In the genomic region with DNA sequence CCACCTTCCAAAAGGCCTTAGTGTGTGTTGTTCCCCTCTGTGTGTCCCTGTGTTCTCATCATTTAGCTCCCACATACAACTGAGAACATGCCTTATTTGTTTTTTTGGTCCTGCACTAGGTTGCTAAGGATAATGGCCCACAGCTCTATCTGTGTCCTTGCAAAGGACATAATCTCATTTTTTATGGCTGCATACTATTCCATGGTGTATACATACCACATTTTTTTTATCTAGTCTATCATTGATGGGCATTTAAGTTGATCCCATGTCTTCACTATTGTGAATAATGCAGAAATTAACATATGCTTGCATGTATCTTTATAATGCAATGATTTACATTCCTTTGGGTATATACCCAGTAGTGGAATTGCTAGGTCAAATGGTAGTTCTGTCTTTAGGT, we compare ENCODE assay signal across 34 cellular contexts.
DNase-seq lines count a peak whose midpoint lies in the region; ATAC-seq, FAIRE-seq and TF ChIP-seq lines count a peak whose summit lies in the region.
"Had no signal": no experiment of that assay in that cellular context is flagged by ENCODE, and none has a peak within 500 bp of the region (broad histone marks: within the 10 kb centered on the region; RNA-seq: fewer than 3 reads in every experiment).

No MANE protein-coding gene starts in this region.

- H3K36me3 Mint-ChIP-seq in endodermal cell (ENCODE audit: low read depth) = peaks cover 2% of the 10 kb centered on the region
- H3K36me3 Mint-ChIP-seq: CD14-positive monocyte; CD4-positive, alpha-beta memory T cell; CD4-positive, CD25-positive, alpha-beta regulatory T cell; CD8-positive, alpha-beta memory T cell; CD8-positive, alpha-beta T cell had no signal

- no peaks in the 10 kb centered on the region for H4K20me1 ChIP-seq in SK-N-SH (ENCODE audit: insufficient read depth)
- H4K20me1 ChIP-seq in K562 (replicated peaks; ENCODE audit: control insufficient read depth, insufficient read depth, low read length) = no peaks in the 10 kb centered on the region
- H4K20me1 ChIP-seq: BLaER1; BLaER1 treated with 17β-estradiol and CSF1 and Interleukin-3, amounts not matched to agents 10 nM and 100 nM had no signal

- H3K4me2 ChIP-seq in SK-N-SH (no peak overlapping the region), K562 (ENCODE audit: insufficient read depth, low read length) (no peak overlapping the region)
- H3K4me2 ChIP-seq: A549; BLaER1; BLaER1 treated with 17β-estradiol and CSF1 and Interleukin-3, amounts not matched to agents 10 nM and 100 nM had no signal

- H3K9me2 ChIP-seq in SK-N-SH = no peaks in the 10 kb centered on the region

- H3K27ac ChIP-seq in SK-N-SH (ENCODE audit: low read depth in 2 of 2, low read length in 1 of 2) (no peak overlapping the region), K562 (ENCODE audit: extremely low read depth, low read depth, low read length) (no peak overlapping the region), endodermal cell (ENCODE audit: low read depth, low read length) (no peak overlapping the region)
- H3K27ac ChIP-seq: 22Rv1; A549; BLaER1; BLaER1 treated with 17β-estradiol and CSF1 and Interleukin-3, amounts not matched to agents 10 nM and 100 nM; C4-2B had no signal

- no peak overlapping the region for H2AFZ ChIP-seq in SK-N-SH (ENCODE audit: low read depth)
- no peak overlapping the region for H2AFZ ChIP-seq in K562 (ENCODE audit: low read depth, low read length)

- ATAC-seq in SK-N-SH treated with all-trans-retinoic acid at 6 μM for 48 hours = no peak
- ATAC-seq in K562 = no peak
- ATAC-seq: A549; CD8-positive, alpha-beta T cell had no signal

- no peak overlapping the region for H3K4me3 Mint-ChIP-seq in endodermal cell
- H3K4me3 Mint-ChIP-seq: B cell; CD14-positive monocyte; CD4-positive, alpha-beta memory T cell; CD4-positive, alpha-beta T cell; CD4-positive, CD25-positive, alpha-beta regulatory T cell; CD8-positive, alpha-beta memory T cell; CD8-positive, alpha-beta T cell had no signal

- TF ChIP-seq RAD21 in SK-N-SH (IDR thresholded peaks at IDR 0.05; ENCODE audit: low read length) = no peak
- no peak for TF ChIP-seq RAD21 in K562 (CRISPR knock-in tag; conservative IDR thresholded peaks at IDR 0.05 in 1 of 2, IDR thresholded peaks at IDR 0.05 in 1 of 2)

- TF ChIP-seq EP300 in SK-N-SH (IDR thresholded peaks at IDR 0.05; ENCODE audit: borderline replicate concordance in 1 of 2, low read depth in 1 of 2, low read length in 1 of 2) = no peak
- TF ChIP-seq EP300 in K562 (IDR thresholded peaks at IDR 0.05; ENCODE audit: low read length) = no peak

- no peaks in the 10 kb centered on the region for H3K27me3 Mint-ChIP-seq in endodermal cell (ENCODE audit: insufficient read depth)
- H3K27me3 Mint-ChIP-seq: B cell; CD4-positive, alpha-beta memory T cell; CD4-positive, alpha-beta T cell; CD4-positive, CD25-positive, alpha-beta regulatory T cell; CD8-positive, alpha-beta memory T cell had no signal

- H3K9me3 ChIP-seq in SK-N-SH = no peaks in the 10 kb centered on the region
- peaks cover 3% of the 10 kb centered on the region for H3K9me3 ChIP-seq in K562 (replicated peaks; ENCODE audit: control insufficient read depth, insufficient read depth, low read depth, low read length)
- peaks cover 13% of the 10 kb centered on the region for H3K9me3 ChIP-seq in endodermal cell (ENCODE audit: control insufficient read depth, low read length)
- H3K9me3 ChIP-seq: BE2C had no signal

- no peaks in the 10 kb centered on the region for H3K27me3 ChIP-seq in SK-N-SH (ENCODE audit: insufficient read depth)
- H3K27me3 ChIP-seq in K562 (ENCODE audit: control insufficient read depth in 2 of 2, insufficient read depth in 2 of 2, low read length in 2 of 2) = no peaks in the 10 kb centered on the region
- H3K27me3 ChIP-seq in endodermal cell (ENCODE audit: control insufficient read depth, insufficient read depth, low read length, poor library complexity, severe bottlenecking) = no peaks in the 10 kb centered on the region
- H3K27me3 ChIP-seq: BE2C; BLaER1; BLaER1 treated with 17β-estradiol and CSF1 and Interleukin-3, amounts not matched to agents 10 nM and 100 nM had no signal

- POLR2A ChIA-PET in SK-N-SH (lab: Yijun Ruan, JAX) = no interaction called here
- POLR2A ChIA-PET in K562 (lab: Yijun Ruan, JAX) = no interaction called here

- peaks cover 2% of the 10 kb centered on the region for H3K4me1 Mint-ChIP-seq in endodermal cell
- H3K4me1 Mint-ChIP-seq: CD14-positive monocyte; CD4-positive, alpha-beta memory T cell; CD4-positive, CD25-positive, alpha-beta regulatory T cell; CD8-positive, alpha-beta memory T cell had no signal

- H3K27ac Mint-ChIP-seq in endodermal cell = no peak overlapping the region
- H3K27ac Mint-ChIP-seq: B cell; CD14-positive monocyte; CD4-positive, alpha-beta memory T cell; CD4-positive, alpha-beta T cell; CD4-positive, CD25-positive, alpha-beta regulatory T cell; CD8-positive, alpha-beta memory T cell; CD8-positive, alpha-beta T cell had no signal

- in situ Hi-C loops in K562 (cut with MboI) = no loop called here

- BruUV-seq in K562 (replicated peaks; lab: Mats Ljungman, UMichigan) = no TSS peak

- no peak for FAIRE-seq in K562 (lab: Jason Lieb, UNC)
- FAIRE-seq: A204.1, A549, D721Med had no signal

- no peaks in the 10 kb centered on the region for H3K4me1 ChIP-seq in SK-N-SH (ENCODE audit: control insufficient read depth in 1 of 2, insufficient read depth in 2 of 2, low read depth in 1 of 2, low read length in 1 of 2)
- H3K4me1 ChIP-seq in K562 (replicated peaks in 1 of 2; ENCODE audit: control insufficient read depth in 2 of 2, insufficient read depth in 2 of 2, low read length in 2 of 2) = no peaks in the 10 kb centered on the region
- H3K4me1 ChIP-seq in endodermal cell (ENCODE audit: control insufficient read depth, insufficient read depth, low read length) = no peaks in the 10 kb centered on the region
- H3K4me1 ChIP-seq: A549; BE2C; BLaER1; BLaER1 treated with 17β-estradiol and CSF1 and Interleukin-3, amounts not matched to agents 10 nM and 100 nM; Caco-2 had no signal

- no peak overlapping the region for H3K4me3 ChIP-seq in SK-N-SH (ENCODE audit: low read depth in 2 of 2, low read length in 1 of 2)
- H3K4me3 ChIP-seq in K562 = no peak overlapping the region
- peak overlapping the region; percentile 43 for H3K4me3 ChIP-seq in endodermal cell (ENCODE audit: low read length)
- H3K4me3 ChIP-seq: A549; BLaER1; BLaER1 treated with 17β-estradiol and CSF1 and Interleukin-3, amounts not matched to agents 10 nM and 100 nM had no signal

- intact Hi-C loops in K562 (cut with micrococcal nuclease) = no loop called here

- CTCF ChIA-PET in SK-N-SH (lab: Yijun Ruan, JAX) (no interaction called here), K562 (lab: Yijun Ruan, JAX; ENCODE audit: low intra/inter-chr PET ratio) (no interaction called here)

- TF ChIP-seq CTCF in SK-N-SH (IDR thresholded peaks at IDR 0.05) (no peak), K562 (IDR thresholded peaks at IDR 0.05 in 2 of 3, conservative IDR thresholded peaks at IDR 0.05 in 1 of 3; ENCODE audit: insufficient read depth in 2 of 3, low read depth in 1 of 3, low read length in 3 of 3) (no peak), endodermal cell (conservative IDR thresholded peaks at IDR 0.05) (no peak)

- H3K79me2 ChIP-seq in SK-N-SH (ENCODE audit: insufficient read depth) (no peaks in the 10 kb centered on the region), K562 (ENCODE audit: control insufficient read depth, insufficient read depth, low read length) (no peaks in the 10 kb centered on the region)

- H3K9me3 Mint-ChIP-seq in endodermal cell = peaks cover 30% of the 10 kb centered on the region

- DNase-seq in SK-N-SH (no peak), K562 (ENCODE audit: extremely low read depth in 1 of 4, low spot score in 3 of 4) (no peak), endodermal cell (no peak), DMS114 treated with DMSO at 0.1 percent for 48 hours (lab: John Stamatoyannopoulos, UW; ENCODE audit: unreplicated experiment) (no peak)
- DNase-seq in activated CD4-positive, alpha-beta T cell treated with anti-CD3 and anti-CD28 coated beads for 48 hours = no peak
- DNase-seq: 8988T; ACHN; AML-193; BE2C; C1 segment of cervical spinal cord; Caco-2; Calu3; CD4-positive, alpha-beta memory T cell; CD4-positive, alpha-beta T cell; CD4-positive, CD25-positive, alpha-beta regulatory T cell; CD8-positive, alpha-beta memory T cell; CD8-positive, alpha-beta T cell; COR-L47; DMS 273 treated with DMSO at 0.1 percent for 48 hours; DMS153; DMS79; DMS79 treated with DMSO at 0.1 percent for 48 hours; DND-41; EL had no signal

- no peak for TF ChIP-seq POLR2A in K562 (conservative IDR thresholded peaks at IDR 0.05)

- H3K9ac ChIP-seq in SK-N-SH (no peak overlapping the region), K562 (ENCODE audit: insufficient read depth in 1 of 2, low read depth in 2 of 2, low read length in 2 of 2) (no peak overlapping the region), endodermal cell (ENCODE audit: extremely low read depth, low read length, poor library complexity, severe bottlenecking) (no peak overlapping the region)
- H3K9ac ChIP-seq: BLaER1; BLaER1 treated with 17β-estradiol and CSF1 and Interleukin-3, amounts not matched to agents 10 nM and 100 nM had no signal

- H3F3A ChIP-seq in SK-N-SH (replicated peaks; ENCODE audit: insufficient read depth) = no peaks in the 10 kb centered on the region

- H3K36me3 ChIP-seq in SK-N-SH (replicated peaks in 1 of 2; ENCODE audit: control insufficient read depth in 1 of 2, insufficient read depth in 2 of 2, low read length in 1 of 2) (no peaks in the 10 kb centered on the region), K562 (ENCODE audit: control insufficient read depth, insufficient read depth, low read length) (no peaks in the 10 kb centered on the region), endodermal cell (ENCODE audit: control insufficient read depth, insufficient read depth, low read length) (no peaks in the 10 kb centered on the region)
- H3K36me3 ChIP-seq: BE2C; BLaER1; BLaER1 treated with 17β-estradiol and CSF1 and Interleukin-3, amounts not matched to agents 10 nM and 100 nM had no signal

- H3K9me1 ChIP-seq in K562 (ENCODE audit: control insufficient read depth, insufficient read depth, low read length) = no peaks in the 10 kb centered on the region

TF ChIP-seq in SK-N-SH treated with all-trans-retinoic acid at 6 μM for 48 hours, 23 proteins besides CTCF, POLR2A, EP300 and RAD21:
- no peak for TF ChIP-seq ESRRG (CRISPR knock-in tag; IDR thresholded peaks at IDR 0.05)
- TF ChIP-seq ZNF8 (CRISPR knock-in tag; IDR thresholded peaks at IDR 0.05) = peak; percentile 75

TF ChIP-seq in SK-N-SH, 30 proteins besides CTCF, POLR2A, EP300 and RAD21:
- no peak for TF ChIP-seq EZH2phosphoT487 (IDR thresholded peaks at IDR 0.05; ENCODE audit: borderline replicate concordance, low read depth)

TF ChIP-seq in K562, 482 proteins besides CTCF, POLR2A, EP300 and RAD21:
- TF ChIP-seq FIP1L1 (IDR thresholded peaks at IDR 0.05; ENCODE audit: low read depth, low read length, poor library complexity, severe bottlenecking) (no peak), ZNF146 (CRISPR knock-in tag; IDR thresholded peaks at IDR 0.05; ENCODE audit: unreplicated experiment) (peak; percentile 65), NEUROD1 (IDR thresholded peaks at IDR 0.05; ENCODE audit: borderline replicate concordance, low read depth, low read length, partially characterized antibody) (no peak)
